ENCODE assay signal across 1 cellular context in the genomic region with DNA sequence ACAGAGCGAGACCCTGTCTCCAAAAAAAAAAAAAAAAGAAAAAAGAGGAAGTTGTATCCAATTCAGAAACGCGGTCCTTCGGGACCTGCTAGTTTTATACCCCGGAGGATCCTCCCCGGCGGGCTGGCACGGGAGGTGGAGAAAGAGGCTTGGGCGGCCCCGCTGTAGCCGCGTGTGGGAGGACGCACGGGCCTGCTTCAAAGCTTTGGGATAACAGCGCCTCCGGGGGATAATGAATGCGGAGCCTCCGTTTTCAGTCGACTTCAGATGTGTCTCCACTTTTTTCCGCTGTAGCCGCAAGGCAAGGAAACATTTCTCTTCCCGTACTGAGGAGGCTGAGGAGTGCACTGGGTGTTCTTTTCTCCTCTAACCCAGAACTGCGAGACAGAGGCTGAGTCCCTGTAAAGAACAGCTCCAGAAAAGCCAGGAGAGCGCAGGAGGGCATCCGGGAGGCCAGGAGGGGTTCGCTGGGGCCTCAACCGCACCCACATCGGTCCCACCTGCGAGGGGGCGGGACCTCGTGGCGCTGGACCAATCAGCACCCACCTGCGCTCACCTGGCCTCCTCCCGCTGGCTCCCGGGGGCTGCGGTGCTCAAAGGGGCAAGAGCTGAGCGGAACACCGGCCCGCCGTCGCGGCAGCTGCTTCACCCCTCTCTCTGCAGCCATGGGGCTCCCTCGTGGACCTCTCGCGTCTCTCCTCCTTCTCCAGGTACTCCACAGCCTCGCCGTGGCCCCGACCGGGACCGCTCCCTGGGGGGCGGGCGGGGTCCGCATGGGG.
TF ChIP-seq lines count a peak whose summit lies in the region.

A gene (plus strand): TSS at position 596 of the 779 bp plus-strand sequence. CDS start 70 bp downstream, at position 666.

TF ChIP-seq in HepG2, 621 proteins besides CTCF, POLR2A, EP300 and RAD21 (continued from another document):
- TF ChIP-seq, protein P1, sequence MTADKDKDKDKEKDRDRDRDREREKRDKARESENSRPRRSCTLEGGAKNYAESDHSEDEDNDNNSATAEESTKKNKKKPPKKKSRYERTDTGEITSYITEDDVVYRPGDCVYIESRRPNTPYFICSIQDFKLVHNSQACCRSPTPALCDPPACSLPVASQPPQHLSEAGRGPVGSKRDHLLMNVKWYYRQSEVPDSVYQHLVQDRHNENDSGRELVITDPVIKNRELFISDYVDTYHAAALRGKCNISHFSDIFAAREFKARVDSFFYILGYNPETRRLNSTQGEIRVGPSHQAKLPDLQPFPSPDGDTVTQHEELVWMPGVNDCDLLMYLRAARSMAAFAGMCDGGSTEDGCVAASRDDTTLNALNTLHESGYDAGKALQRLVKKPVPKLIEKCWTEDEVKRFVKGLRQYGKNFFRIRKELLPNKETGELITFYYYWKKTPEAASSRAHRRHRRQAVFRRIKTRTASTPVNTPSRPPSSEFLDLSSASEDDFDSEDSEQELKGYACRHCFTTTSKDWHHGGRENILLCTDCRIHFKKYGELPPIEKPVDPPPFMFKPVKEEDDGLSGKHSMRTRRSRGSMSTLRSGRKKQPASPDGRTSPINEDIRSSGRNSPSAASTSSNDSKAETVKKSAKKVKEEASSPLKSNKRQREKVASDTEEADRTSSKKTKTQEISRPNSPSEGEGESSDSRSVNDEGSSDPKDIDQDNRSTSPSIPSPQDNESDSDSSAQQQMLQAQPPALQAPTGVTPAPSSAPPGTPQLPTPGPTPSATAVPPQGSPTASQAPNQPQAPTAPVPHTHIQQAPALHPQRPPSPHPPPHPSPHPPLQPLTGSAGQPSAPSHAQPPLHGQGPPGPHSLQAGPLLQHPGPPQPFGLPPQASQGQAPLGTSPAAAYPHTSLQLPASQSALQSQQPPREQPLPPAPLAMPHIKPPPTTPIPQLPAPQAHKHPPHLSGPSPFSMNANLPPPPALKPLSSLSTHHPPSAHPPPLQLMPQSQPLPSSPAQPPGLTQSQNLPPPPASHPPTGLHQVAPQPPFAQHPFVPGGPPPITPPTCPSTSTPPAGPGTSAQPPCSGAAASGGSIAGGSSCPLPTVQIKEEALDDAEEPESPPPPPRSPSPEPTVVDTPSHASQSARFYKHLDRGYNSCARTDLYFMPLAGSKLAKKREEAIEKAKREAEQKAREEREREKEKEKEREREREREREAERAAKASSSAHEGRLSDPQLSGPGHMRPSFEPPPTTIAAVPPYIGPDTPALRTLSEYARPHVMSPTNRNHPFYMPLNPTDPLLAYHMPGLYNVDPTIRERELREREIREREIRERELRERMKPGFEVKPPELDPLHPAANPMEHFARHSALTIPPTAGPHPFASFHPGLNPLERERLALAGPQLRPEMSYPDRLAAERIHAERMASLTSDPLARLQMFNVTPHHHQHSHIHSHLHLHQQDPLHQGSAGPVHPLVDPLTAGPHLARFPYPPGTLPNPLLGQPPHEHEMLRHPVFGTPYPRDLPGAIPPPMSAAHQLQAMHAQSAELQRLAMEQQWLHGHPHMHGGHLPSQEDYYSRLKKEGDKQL (CRISPR knock-in tag; IDR thresholded peaks at IDR 0.05; ENCODE audit: low read depth), result no peak
- TF ChIP-seq XRCC5 (optimal IDR thresholded peaks at IDR 0.05; ENCODE audit: low read length) (no peak), HNRNPK (IDR thresholded peaks at IDR 0.05; ENCODE audit: low read depth, low read length, poor library complexity, severe bottlenecking) (no peak), TAF1 (CRISPR knock-in tag; IDR thresholded peaks at IDR 0.05) (no peak), NR3C1 (CRISPR knock-in tag; IDR thresholded peaks at IDR 0.05) (no peak), SUZ12 (IDR thresholded peaks at IDR 0.05; ENCODE audit: low read depth, low read length) (0 out of 2 replicates have a peak, but pooled peaks have one; percentile 0), HOXD1 (CRISPR knock-in tag; IDR thresholded peaks at IDR 0.05) (no peak), SRSF9 (IDR thresholded peaks at IDR 0.05; ENCODE audit: borderline replicate concordance, insufficient read depth, low read depth, low read length, poor library complexity, severe bottlenecking) (no peak), ZNF124 (CRISPR knock-in tag; IDR thresholded peaks at IDR 0.05) (no peak), ZNF772 (CRISPR knock-in tag; IDR thresholded peaks at IDR 0.05) (no peak), ZNF724P (CRISPR knock-in tag; IDR thresholded peaks at IDR 0.05; ENCODE audit: borderline replicate concordance) (no peak), SNAPC2 (CRISPR knock-in tag; IDR thresholded peaks at IDR 0.05) (no peak), NFYC (CRISPR knock-in tag; IDR thresholded peaks at IDR 0.05) (peak; percentile 56; the same call in 1 of the 2 replicates), ZBTB7B (CRISPR knock-in tag; IDR thresholded peaks at IDR 0.05) (no peak), RFX3 (CRISPR knock-in tag; IDR thresholded peaks at IDR 0.05) (no peak), GPN1 (CRISPR knock-in tag; IDR thresholded peaks at IDR 0.05; ENCODE audit: borderline replicate concordance) (no peak), ZNF20 (CRISPR knock-in tag; IDR thresholded peaks at IDR 0.05) (no peak), SOX5 (CRISPR knock-in tag; IDR thresholded peaks at IDR 0.05; ENCODE audit: borderline replicate concordance) (no peak), ZBTB42 (CRISPR knock-in tag; IDR thresholded peaks at IDR 0.05) (no peak), SNRNP70 (IDR thresholded peaks at IDR 0.05; ENCODE audit: low read depth, low read length) (no peak), ZNF17 (CRISPR knock-in tag; IDR thresholded peaks at IDR 0.05) (no peak), KAT8 (CRISPR knock-in tag; IDR thresholded peaks at IDR 0.05) (no peak), CBFB (CRISPR knock-in tag; IDR thresholded peaks at IDR 0.05) (no peak), ZNF709 (CRISPR knock-in tag; IDR thresholded peaks at IDR 0.05) (no peak), ZNF891 (CRISPR knock-in tag; IDR thresholded peaks at IDR 0.05) (no peak), FOXM1 (CRISPR knock-in tag; IDR thresholded peaks at IDR 0.05) (no peak), ZNF7 (CRISPR knock-in tag; IDR thresholded peaks at IDR 0.05) (no peak), NFE2L2 (IDR thresholded peaks at IDR 0.05; ENCODE audit: low read length) (no peak), ZMYM3 (CRISPR knock-in tag; IDR thresholded peaks at IDR 0.05) (no peak), ZNF549 (CRISPR knock-in tag; IDR thresholded peaks at IDR 0.05) (no peak), SMAD1 (CRISPR knock-in tag; IDR thresholded peaks at IDR 0.05; ENCODE audit: borderline replicate concordance, low read depth) (0 out of 2 replicates have a peak, but pooled peaks have one; percentile 9), CBX1 (IDR thresholded peaks at IDR 0.05; ENCODE audit: low read depth) (no peak), CBX5 (CRISPR knock-in tag; IDR thresholded peaks at IDR 0.05; ENCODE audit: borderline replicate concordance) (no peak)
- TF ChIP-seq, protein P2, sequence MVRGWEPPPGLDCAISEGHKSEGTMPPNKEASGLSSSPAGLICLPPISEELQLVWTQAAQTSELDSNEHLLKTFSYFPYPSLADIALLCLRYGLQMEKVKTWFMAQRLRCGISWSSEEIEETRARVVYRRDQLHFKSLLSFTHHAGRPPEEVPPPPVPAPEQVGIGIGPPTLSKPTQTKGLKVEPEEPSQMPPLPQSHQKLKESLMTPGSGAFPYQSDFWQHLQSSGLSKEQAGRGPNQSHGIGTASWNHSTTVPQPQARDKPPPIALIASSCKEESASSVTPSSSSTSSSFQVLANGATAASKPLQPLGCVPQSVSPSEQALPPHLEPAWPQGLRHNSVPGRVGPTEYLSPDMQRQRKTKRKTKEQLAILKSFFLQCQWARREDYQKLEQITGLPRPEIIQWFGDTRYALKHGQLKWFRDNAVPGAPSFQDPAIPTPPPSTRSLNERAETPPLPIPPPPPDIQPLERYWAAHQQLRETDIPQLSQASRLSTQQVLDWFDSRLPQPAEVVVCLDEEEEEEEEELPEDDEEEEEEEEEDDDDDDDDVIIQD (CRISPR knock-in tag; IDR thresholded peaks at IDR 0.05; ENCODE audit: low read depth), result no peak
- TF ChIP-seq, protein P3, sequence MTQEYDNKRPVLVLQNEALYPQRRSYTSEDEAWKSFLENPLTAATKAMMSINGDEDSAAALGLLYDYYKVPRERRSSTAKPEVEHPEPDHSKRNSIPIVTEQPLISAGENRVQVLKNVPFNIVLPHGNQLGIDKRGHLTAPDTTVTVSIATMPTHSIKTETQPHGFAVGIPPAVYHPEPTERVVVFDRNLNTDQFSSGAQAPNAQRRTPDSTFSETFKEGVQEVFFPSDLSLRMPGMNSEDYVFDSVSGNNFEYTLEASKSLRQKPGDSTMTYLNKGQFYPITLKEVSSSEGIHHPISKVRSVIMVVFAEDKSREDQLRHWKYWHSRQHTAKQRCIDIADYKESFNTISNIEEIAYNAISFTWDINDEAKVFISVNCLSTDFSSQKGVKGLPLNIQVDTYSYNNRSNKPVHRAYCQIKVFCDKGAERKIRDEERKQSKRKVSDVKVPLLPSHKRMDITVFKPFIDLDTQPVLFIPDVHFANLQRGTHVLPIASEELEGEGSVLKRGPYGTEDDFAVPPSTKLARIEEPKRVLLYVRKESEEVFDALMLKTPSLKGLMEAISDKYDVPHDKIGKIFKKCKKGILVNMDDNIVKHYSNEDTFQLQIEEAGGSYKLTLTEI (CRISPR knock-in tag; conservative IDR thresholded peaks at IDR 0.05), result no peak
- TF ChIP-seq, protein P4, sequence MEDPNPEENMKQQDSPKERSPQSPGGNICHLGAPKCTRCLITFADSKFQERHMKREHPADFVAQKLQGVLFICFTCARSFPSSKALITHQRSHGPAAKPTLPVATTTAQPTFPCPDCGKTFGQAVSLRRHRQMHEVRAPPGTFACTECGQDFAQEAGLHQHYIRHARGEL (CRISPR knock-in tag; IDR thresholded peaks at IDR 0.05), result no peak
- TF ChIP-seq, protein P5, sequence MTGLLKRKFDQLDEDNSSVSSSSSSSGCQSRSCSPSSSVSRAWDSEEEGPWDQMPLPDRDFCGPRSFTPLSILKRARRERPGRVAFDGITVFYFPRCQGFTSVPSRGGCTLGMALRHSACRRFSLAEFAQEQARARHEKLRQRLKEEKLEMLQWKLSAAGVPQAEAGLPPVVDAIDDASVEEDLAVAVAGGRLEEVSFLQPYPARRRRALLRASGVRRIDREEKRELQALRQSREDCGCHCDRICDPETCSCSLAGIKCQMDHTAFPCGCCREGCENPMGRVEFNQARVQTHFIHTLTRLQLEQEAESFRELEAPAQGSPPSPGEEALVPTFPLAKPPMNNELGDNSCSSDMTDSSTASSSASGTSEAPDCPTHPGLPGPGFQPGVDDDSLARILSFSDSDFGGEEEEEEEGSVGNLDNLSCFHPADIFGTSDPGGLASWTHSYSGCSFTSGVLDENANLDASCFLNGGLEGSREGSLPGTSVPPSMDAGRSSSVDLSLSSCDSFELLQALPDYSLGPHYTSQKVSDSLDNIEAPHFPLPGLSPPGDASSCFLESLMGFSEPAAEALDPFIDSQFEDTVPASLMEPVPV (CRISPR knock-in tag; IDR thresholded peaks at IDR 0.05), result no peak
